ENCODE assay signal across 15 cellular contexts in the genomic region with DNA sequence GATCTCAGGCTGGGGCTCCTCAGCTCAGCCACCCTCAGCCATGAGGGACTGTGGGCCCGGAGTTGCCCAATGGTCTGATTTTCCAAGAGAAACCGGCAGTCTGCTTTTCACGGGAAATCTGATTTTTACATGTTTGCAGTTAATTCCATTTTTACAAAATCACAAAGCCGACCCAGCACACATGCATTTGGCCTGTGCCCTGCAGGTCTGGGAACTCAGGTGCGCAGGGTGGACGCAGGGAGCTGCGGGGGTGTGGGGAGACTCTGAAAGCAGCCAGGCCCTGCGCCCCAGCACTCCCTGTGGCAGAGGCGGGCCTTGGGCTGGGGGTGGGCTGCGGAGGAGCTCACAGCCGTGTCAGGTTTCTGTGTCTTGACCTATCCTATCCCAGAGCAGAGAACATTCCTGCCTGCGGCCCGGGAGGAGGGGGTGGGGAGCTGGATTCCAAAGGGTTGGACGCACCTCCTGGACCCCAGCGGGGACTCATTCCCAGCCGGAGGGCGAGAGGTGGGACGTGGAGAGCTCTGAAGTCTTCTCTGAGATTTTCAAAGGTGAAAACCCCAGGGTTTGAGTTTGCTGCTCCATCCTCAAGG.
DNase-seq lines count a peak whose midpoint lies in the region; ATAC-seq, FAIRE-seq and TF ChIP-seq lines count a peak whose summit lies in the region.
"Had no signal": no experiment of that assay in that cellular context is flagged by ENCODE, and none has a peak within 500 bp of the region (broad histone marks: within the 10 kb centered on the region; RNA-seq: fewer than 3 reads in every experiment).

No MANE protein-coding gene starts in this region.

- H3K27ac Mint-ChIP-seq in astrocyte (ENCODE audit: unreplicated experiment) (peak overlapping the region; percentile 87), progenitor cell of endocrine pancreas (peak overlapping the region; percentile 90)
- no peak overlapping the region for H3K27ac Mint-ChIP-seq in activated T-helper 17 cell treated with anti-CD3 and anti-CD28 coated beads, Interleukin-2, amount 50 U/mL, for 72 hours

- TF ChIP-seq CTCF in astrocyte (IDR thresholded peaks at IDR 0.05; ENCODE audit: insufficient read depth, low read depth, low read length), result no peak
- TF ChIP-seq CTCF in progenitor cell of endocrine pancreas (IDR thresholded peaks at IDR 0.05; ENCODE audit: unreplicated experiment), result no peak
- TF ChIP-seq CTCF in uterus (IDR thresholded peaks at IDR 0.05), result no peak

- H3K9me3 ChIP-seq in ES-I3 (ENCODE audit: control insufficient read depth, insufficient read depth, low read length) (no peaks in the 10 kb centered on the region), astrocyte (ENCODE audit: insufficient read depth, low read depth, low read length) (no peaks in the 10 kb centered on the region), iPS-20b (ENCODE audit: insufficient read depth, low read depth, low read length) (no peaks in the 10 kb centered on the region), uterus (no peaks in the 10 kb centered on the region)

- ATAC-seq in activated T-helper 17 cell treated with anti-CD3 and anti-CD28 coated beads, Interleukin-2, amount 50 U/mL, for 72 hours (replicated peaks), result no peak
- ATAC-seq: foreskin keratinocyte had no signal

- peak overlapping the region; percentile 77 for H3K4me3 Mint-ChIP-seq in astrocyte (ENCODE audit: unreplicated experiment)
- H3K4me3 Mint-ChIP-seq in progenitor cell of endocrine pancreas (ENCODE audit: low read depth), result peak overlapping the region; percentile 67
- no peak overlapping the region for H3K4me3 Mint-ChIP-seq in activated T-helper 17 cell treated with anti-CD3 and anti-CD28 coated beads, Interleukin-2, amount 50 U/mL, for 72 hours

- H3K36me3 Mint-ChIP-seq in astrocyte (ENCODE audit: low read depth, unreplicated experiment) (peaks cover 6% of the 10 kb centered on the region), progenitor cell of endocrine pancreas (ENCODE audit: insufficient read depth) (no peaks in the 10 kb centered on the region)
- H3K36me3 Mint-ChIP-seq in activated T-helper 17 cell treated with anti-CD3 and anti-CD28 coated beads, Interleukin-2, amount 50 U/mL, for 72 hours (ENCODE audit: low read depth), result no peaks in the 10 kb centered on the region

- H3K36me3 ChIP-seq in ES-I3 (ENCODE audit: insufficient read depth, low read length) (no peaks in the 10 kb centered on the region), astrocyte (ENCODE audit: insufficient read depth, low read length) (no peaks in the 10 kb centered on the region), iPS-20b (ENCODE audit: insufficient read depth, low read depth, low read length) (no peaks in the 10 kb centered on the region), uterus (no peaks in the 10 kb centered on the region)

- no peaks in the 10 kb centered on the region for H3K79me2 ChIP-seq in astrocyte (ENCODE audit: insufficient read depth, low read length)

- intact Hi-C loops in uterus (cut with DNase I; ENCODE audit: low total_unique reads), result no loop called here

- H3K4me2 ChIP-seq in astrocyte (ENCODE audit: low read length), result peak overlapping the region; percentile 62

- H3K27me3 ChIP-seq in astrocyte (ENCODE audit: insufficient read depth, low read length) (no peaks in the 10 kb centered on the region), iPS-20b (ENCODE audit: insufficient read depth, low read length) (no peaks in the 10 kb centered on the region), uterus (no peaks in the 10 kb centered on the region)
- H3K27me3 ChIP-seq: foreskin keratinocyte had no signal

- H3K9me3 Mint-ChIP-seq in astrocyte (ENCODE audit: unreplicated experiment) (no peaks in the 10 kb centered on the region), progenitor cell of endocrine pancreas (ENCODE audit: low read depth) (no peaks in the 10 kb centered on the region)
- H3K9me3 Mint-ChIP-seq in activated T-helper 17 cell treated with anti-CD3 and anti-CD28 coated beads, Interleukin-2, amount 50 U/mL, for 72 hours, result no peaks in the 10 kb centered on the region

- H3K4me3 ChIP-seq in astrocyte (ENCODE audit: insufficient read depth, low read depth, low read length) (no peak overlapping the region), iPS-20b (ENCODE audit: low read length) (peak overlapping the region; percentile 67), uterus (no peak overlapping the region)
- H3K4me3 ChIP-seq: SK-N-MC had no signal

- H3K4me1 ChIP-seq in ES-I3 (ENCODE audit: insufficient read depth, low read length) (peaks cover 8% of the 10 kb centered on the region; the same call in 1 of the 2 replicates), astrocyte (ENCODE audit: insufficient read depth, low read length) (peaks cover 11% of the 10 kb centered on the region), iPS-20b (ENCODE audit: insufficient read depth, low read length) (peaks cover 10% of the 10 kb centered on the region; the same call in 1 of the 2 replicates), uterus (no peaks in the 10 kb centered on the region)
- H3K4me1 ChIP-seq: foreskin keratinocyte had no signal

- TF ChIP-seq POLR2A in uterus (IDR thresholded peaks at IDR 0.05), result no peak

- H3K27me3 Mint-ChIP-seq in astrocyte (ENCODE audit: low read depth, unreplicated experiment), result no peaks in the 10 kb centered on the region
- H3K27me3 Mint-ChIP-seq in progenitor cell of endocrine pancreas, result no peaks in the 10 kb centered on the region
- H3K27me3 Mint-ChIP-seq in activated T-helper 17 cell treated with anti-CD3 and anti-CD28 coated beads, Interleukin-2, amount 50 U/mL, for 72 hours, result no peaks in the 10 kb centered on the region

- no peak overlapping the region for H3K27ac ChIP-seq in astrocyte (ENCODE audit: low read depth, low read length)
- H3K27ac ChIP-seq in iPS-20b (ENCODE audit: low read length), result peak overlapping the region; percentile 81
- no peak overlapping the region for H3K27ac ChIP-seq in uterus
- H3K27ac ChIP-seq: foreskin keratinocyte, SK-N-MC had no signal

- H4K20me1 ChIP-seq in astrocyte (ENCODE audit: insufficient read depth, low read length), result no peaks in the 10 kb centered on the region

- peak overlapping the region; percentile 56 for H3K9ac ChIP-seq in ES-I3 (ENCODE audit: low read depth, low read length)
- peak overlapping the region; percentile 18 for H3K9ac ChIP-seq in astrocyte (ENCODE audit: low read length)
- peak overlapping the region; percentile 77 for H3K9ac ChIP-seq in iPS-20b (ENCODE audit: low read depth, low read length)

- peak overlapping the region; percentile 41 for H2AFZ ChIP-seq in astrocyte (ENCODE audit: low read depth, low read length)

- DNase-seq in astrocyte (ENCODE audit: low read depth) (peak; percentile 39), progenitor cell of endocrine pancreas (ENCODE audit: low spot score, unreplicated experiment) (peak; percentile 62), SW 1271 (lab: John Stamatoyannopoulos, UW) (no peak), COLO668 (lab: John Stamatoyannopoulos, UW; ENCODE audit: unreplicated experiment) (no peak), uterus (no peak)
- DNase-seq: activated CD8-positive, alpha-beta memory T cell treated with anti-CD3 and anti-CD28 coated beads, Interleukin-2, amount 50 U/mL, for 4 hours; C1 segment of cervical spinal cord; effector CD4-positive, alpha-beta T cell; foreskin keratinocyte; stimulated activated CD4-positive, alpha-beta T cell treated with anti-CD3 and anti-CD28 coated beads, Interleukin-2, amount 100 ng/mL, for 24 hours had no signal

- H3K4me1 Mint-ChIP-seq in astrocyte (ENCODE audit: low read depth, unreplicated experiment), result peaks cover 19% of the 10 kb centered on the region
- peaks cover 20% of the 10 kb centered on the region for H3K4me1 Mint-ChIP-seq in progenitor cell of endocrine pancreas (ENCODE audit: low read depth)
- H3K4me1 Mint-ChIP-seq in activated T-helper 17 cell treated with anti-CD3 and anti-CD28 coated beads, Interleukin-2, amount 50 U/mL, for 72 hours, result no peaks in the 10 kb centered on the region

- FAIRE-seq in astrocyte (lab: Jason Lieb, UNC), result no peak
- FAIRE-seq: GM19239 had no signal

Comparison
In these comparisons a context has a peak if more than half of its experiments do, and no peak if none do; other contexts are left out.
1. H3K9ac ChIP-seq: peak in every context shown above with its lines; median percentile 77 in iPS-20b; 56 in ES-I3; 18 in astrocyte.
2. DNase-seq: peak in astrocyte (single experiment) and progenitor cell of endocrine pancreas (single experiment); none in SW 1271 (0 of 2), COLO668 (single experiment) and uterus (0 of 2).